Comparison of ENCODE assay signal across 8 cellular contexts in the genomic region with DNA sequence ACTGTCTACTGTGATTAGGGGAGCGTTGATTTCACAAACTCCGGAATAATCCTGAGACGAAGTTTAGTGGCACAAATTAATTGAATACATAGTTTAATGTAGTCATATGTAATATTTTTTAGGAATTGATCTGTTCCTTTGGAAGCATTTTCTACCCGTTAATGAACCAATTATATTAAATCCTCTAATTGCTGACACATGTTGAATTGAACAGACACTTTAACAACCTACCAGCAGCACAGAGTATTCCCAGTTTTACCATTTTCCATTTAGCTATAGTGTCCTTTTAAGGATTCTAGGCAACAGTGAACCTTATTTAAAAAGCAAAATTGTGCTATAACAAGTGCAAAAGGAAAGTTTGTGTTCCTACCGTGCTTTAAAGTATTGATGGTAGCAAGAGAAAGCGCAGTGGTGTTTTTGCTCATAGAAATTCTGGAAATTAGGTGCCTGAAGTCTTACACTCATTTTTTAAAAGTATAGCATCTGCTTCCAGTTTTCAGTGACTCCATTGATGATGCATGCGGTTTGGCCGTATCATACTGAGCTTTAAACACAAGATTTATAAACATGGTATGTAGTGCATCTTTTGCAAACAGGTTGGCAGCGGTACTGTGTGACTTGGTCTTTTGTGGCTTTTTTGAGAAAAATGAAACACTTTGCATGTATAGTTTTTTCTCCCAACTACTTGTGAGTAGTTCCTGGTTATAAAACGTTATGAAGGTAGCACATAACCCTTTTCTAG. TPM values are rescaled to one million over a fixed set of nuclear protein-coding genes. Genes with fewer than 3 reads are reported as not detected.
A peak's percentile ranks its signal among the peaks of the same experiment; 100 is the strongest.
DNase-seq lines count a peak whose midpoint lies in the region; ATAC-seq, FAIRE-seq and TF ChIP-seq lines count a peak whose summit lies in the region.

No MANE protein-coding gene starts in this region.

- H3K9me3 ChIP-seq in GM12878 (replicated peaks; ENCODE audit: control insufficient read depth, insufficient read depth, low read length) (no peaks in the 10 kb centered on the region), vagina (no peaks in the 10 kb centered on the region)

- peak; percentile 20 for DNase-seq in stimulated activated CD4-positive, alpha-beta T cell treated with anti-CD3 and anti-CD28 coated beads, Interleukin-4, amount 100 ng/mL, for 24 hours
- DNase-seq in stimulated activated CD4-positive, alpha-beta T cell treated with anti-CD3 and anti-CD28 coated beads, Interleukin-4, amount 100 ng/mL, for 4 hours = no peak
- DNase-seq in GM12878 (ENCODE audit: low read depth, low spot score) (no peak), memory B cell (ENCODE audit: low spot score in 2 of 2) (no peak), vagina (ENCODE audit: extremely low spot score in 2 of 2) (no peak), SW480 (ENCODE audit: low spot score) (no peak), ecto neural progenitor cell (ENCODE audit: low spot score) (no peak), NCI-H1694 (lab: John Stamatoyannopoulos, UW) (no peak)

- H3K9me3 Mint-ChIP-seq in memory B cell = no peaks in the 10 kb centered on the region

- SMC1A ChIA-PET in GM12878 (lab: Charles Lee; ENCODE audit: uncharacterized antibody, unreplicated experiment) = interaction anchor here (0.7 to 1.2 kb wide), 3 partner anchors 17 to 155 kb away, joined by 3 to 7 read pairs (median 3); no protein-coding TSS in a partner anchor

- under 1% methylated on average over 10 of the region's 10 CpGs for WGBS in GM12878 (ENCODE audit: insufficient coverage, insufficient replicate concordance, low lambda C conversion rate, missing lambda C conversion rate)

- H3K4me1 Mint-ChIP-seq in memory B cell = peaks cover 16% of the 10 kb centered on the region

- H3K36me3 ChIP-seq in GM12878 (ENCODE audit: control insufficient read depth in 2 of 2, insufficient read depth in 2 of 2, low read length in 1 of 2) (peaks cover 7 to 10% of the 10 kb centered on the region in 2 experiments), vagina (peaks cover 0 to 10% of the 10 kb centered on the region in 2 donors)

- ATAC-seq in GM12878 (no peak), memory B cell (ENCODE audit: low read depth) (no peak)

- POLR2A ChIA-PET in GM12878 (lab: Charles Lee) = no interaction called here

- peak overlapping the region; percentile 99 for H3K27ac ChIP-seq in GM12878 (ENCODE audit: control insufficient read depth, insufficient read depth)
- H3K27ac ChIP-seq in vagina = peak overlapping the region; percentile 100

- H4K20me1 ChIP-seq in GM12878 (ENCODE audit: control insufficient read depth, insufficient read depth) = peaks cover 20% of the 10 kb centered on the region

- H3K4me3 ChIP-seq in GM12878 = peak overlapping the region; percentile 91
- peak overlapping the region; percentile 61 to 97 for H3K4me3 ChIP-seq in vagina

- RAD21 ChIA-PET in GM12878 (lab: Charles Lee; ENCODE audit: unreplicated experiment) = no interaction called here

- TF ChIP-seq CTCF in GM12878 (IDR thresholded peaks at IDR 0.05 in 2 of 3, conservative IDR thresholded peaks at IDR 0.05 in 1 of 3; ENCODE audit: control insufficient read depth in 2 of 3, extremely low read depth in 1 of 3, insufficient read depth in 1 of 3, low read depth in 3 of 3, low read length in 3 of 3) = no peak
- TF ChIP-seq CTCF in vagina (IDR thresholded peaks at IDR 0.05) = no peak

- TF ChIP-seq RAD21 in GM12878 (IDR thresholded peaks at IDR 0.05; ENCODE audit: insufficient read depth, low read depth, low read length) = no peak

- FAIRE-seq in GM12878 (lab: Jason Lieb, UNC) = no peak

- intact Hi-C loops in GM12878 (cut with micrococcal nuclease; ENCODE audit: unreplicated experiment) = loop anchor here (2.0 to 10.0 kb wide), 3 partner anchors 107 to 461 kb away; no protein-coding TSS in a partner anchor
- intact Hi-C loops in vagina (cut with DNase I) = no loop called here

- peak overlapping the region; percentile 97 for H3K9ac ChIP-seq in GM12878 (ENCODE audit: control insufficient read depth, insufficient read depth, low read length)

- TF ChIP-seq EP300 in GM12878 (IDR thresholded peaks at IDR 0.05; ENCODE audit: borderline replicate concordance in 1 of 2, control insufficient read depth in 1 of 2, low read depth in 2 of 2, low read length in 2 of 2) = no peak

- H3K79me2 ChIP-seq in GM12878 (ENCODE audit: control insufficient read depth, insufficient read depth, low read length) = peaks cover 75% of the 10 kb centered on the region

- no peak overlapping the region for H2AFZ ChIP-seq in GM12878 (ENCODE audit: control insufficient read depth, low read depth, low read length)

- CTCF ChIA-PET in GM12878 (lab: Yijun Ruan, JAX) = interaction anchor here (0.5 to 0.7 kb wide), 2 partner anchors 267 to 424 kb away, joined by 3 to 5 read pairs; no protein-coding TSS in a partner anchor

- BruUV-seq in GM12878 (replicated peaks; lab: Mats Ljungman, UMichigan) = no TSS peak

- TF ChIP-seq POLR2A in GM12878 (IDR thresholded peaks at IDR 0.05; ENCODE audit: low read depth, low read length) (no peak), vagina (IDR thresholded peaks at IDR 0.05) (no peak)

- H3K4me3 Mint-ChIP-seq in memory B cell = peak overlapping the region; percentile 99

- H3K4me2 ChIP-seq in GM12878 (ENCODE audit: control insufficient read depth, insufficient read depth) = peak overlapping the region; percentile 85

- peaks cover 10% of the 10 kb centered on the region for H3K36me3 Mint-ChIP-seq in memory B cell

- H3K27ac Mint-ChIP-seq in memory B cell = peak overlapping the region; percentile 100

- H3K27me3 ChIP-seq in GM12878 (replicated peaks in 1 of 2; ENCODE audit: control insufficient read depth in 2 of 2, insufficient read depth in 2 of 2, low read length in 1 of 2) = no peaks in the 10 kb centered on the region
- no peaks in the 10 kb centered on the region for H3K27me3 ChIP-seq in vagina

- in situ Hi-C loops in GM12878 (cut with MboI) = loop anchor here (10.0 kb wide), 1 partner anchor 691 kb away; a partner anchor contains a TSS

- H3K27me3 Mint-ChIP-seq in memory B cell = no peaks in the 10 kb centered on the region

- H3K4me1 ChIP-seq in GM12878 (ENCODE audit: control insufficient read depth, insufficient read depth, low read length) (peaks cover 5% of the 10 kb centered on the region), vagina (peaks cover 53% of the 10 kb centered on the region)

TF ChIP-seq in GM12878, 131 proteins besides CTCF, POLR2A, EP300 and RAD21:
- TF ChIP-seq SMAD5 (IDR thresholded peaks at IDR 0.05; ENCODE audit: low read depth) (0 out of 2 replicates have a peak, but pooled peaks have one; percentile 29), POLR2AphosphoS5 (IDR thresholded peaks at IDR 0.05; ENCODE audit: low read length) (peak; percentile 65)
- TF ChIP-seq, protein P1, sequence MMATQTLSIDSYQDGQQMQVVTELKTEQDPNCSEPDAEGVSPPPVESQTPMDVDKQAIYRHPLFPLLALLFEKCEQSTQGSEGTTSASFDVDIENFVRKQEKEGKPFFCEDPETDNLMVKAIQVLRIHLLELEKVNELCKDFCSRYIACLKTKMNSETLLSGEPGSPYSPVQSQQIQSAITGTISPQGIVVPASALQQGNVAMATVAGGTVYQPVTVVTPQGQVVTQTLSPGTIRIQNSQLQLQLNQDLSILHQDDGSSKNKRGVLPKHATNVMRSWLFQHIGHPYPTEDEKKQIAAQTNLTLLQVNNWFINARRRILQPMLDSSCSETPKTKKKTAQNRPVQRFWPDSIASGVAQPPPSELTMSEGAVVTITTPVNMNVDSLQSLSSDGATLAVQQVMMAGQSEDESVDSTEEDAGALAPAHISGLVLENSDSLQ (IDR thresholded peaks at IDR 0.05) = no peak
TF ChIP-seq in GM12878: peak in this region for 2.

RNA-seq across cellular contexts. Expression of a gene that starts 1.8 kb away (rescaled TPM):
- 411 TPM in 2 replicates for total RNA-seq in GM12878 (2013; cell fraction: nucleolus; rRNA removed)
- total RNA-seq in GM12878 (2014; rRNA removed) (175 and 212 TPM in 2 replicates), GM12878 (2014; rRNA removed; fragmentation: Illumina TruSeq; extraction: Trizol) (141 and 142 TPM in 2 replicates), GM12878 (2021) (262 and 283 TPM in 2 replicates), vagina (202 TPM)
- 120 TPM for polyA plus RNA-seq in GM12878 (2011; ENCODE audit: low read depth)
- polyA plus RNA-seq in GM12878 (2011; rRNA removed) (134 and 197 TPM in 2 replicates), GM12878 (2014; fragmentation: Illumina TruSeq; extraction: Trizol) (222 and 279 TPM in 2 replicates), GM12878 (2014; fragmentation: Nextera tagmentation; extraction: Ambion mirVana) (10 to 100 TPM; 52.0 to 56.7 TPM), GM12878 (2014; rRNA removed) (145 and 169 TPM in 2 replicates), GM12878 (2016; fragmentation: Nextera tagmentation; extraction: Ambion mirVana) (100 to 1,000 TPM; 203 to 204 TPM)
- 54.9 and 55.7 TPM in 2 replicates for polyA plus RNA-seq in GM12878 (2011; cell fraction: cytosol; rRNA removed)
- 104 and 181 TPM in 2 replicates for polyA plus RNA-seq in GM12878 (2011; cell fraction: nucleus; rRNA removed)
- 133 and 148 TPM in 2 replicates for polyA plus RNA-seq in GM12878 (2012)
- polyA minus RNA-seq in GM12878 (2011; rRNA and poly(A)+ RNA removed) = 120 and 174 TPM in 2 replicates
- polyA minus RNA-seq in GM12878 (2011; cell fraction: cytosol; rRNA and poly(A)+ RNA removed) = 66.7 and 118 TPM in 2 replicates
- 127 and 235 TPM in 2 replicates for polyA minus RNA-seq in GM12878 (2011; cell fraction: nucleus; rRNA and poly(A)+ RNA removed)
